In the genomic region with DNA sequence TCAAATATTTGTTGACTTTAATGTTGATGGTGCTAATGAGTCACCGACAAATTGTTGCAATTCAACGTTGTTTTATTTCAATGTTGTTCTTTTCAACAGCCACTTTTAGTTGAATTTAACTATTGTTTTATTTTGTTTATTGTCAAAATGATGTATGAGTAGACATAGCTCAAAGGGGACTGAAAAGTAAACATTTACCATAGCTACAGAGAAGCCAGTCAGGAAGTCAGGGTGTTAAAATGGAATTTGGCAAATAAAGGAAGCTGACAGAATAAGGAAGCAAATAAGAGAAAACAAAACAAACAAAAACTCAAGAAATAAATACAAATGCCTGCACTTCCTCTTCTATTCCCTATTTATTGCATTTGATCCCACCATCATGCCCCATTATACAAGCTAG, we compare ENCODE assay signal across 24 cellular contexts.
DNase-seq lines count a peak whose midpoint lies in the region; ATAC-seq, FAIRE-seq and TF ChIP-seq lines count a peak whose summit lies in the region.
"Had no signal": no experiment of that assay in that cellular context is flagged by ENCODE, and none has a peak within 500 bp of the region (broad histone marks: within the 10 kb centered on the region; RNA-seq: fewer than 3 reads in every experiment).

No MANE protein-coding gene starts in this region.

- no peaks in the 10 kb centered on the region for H3K4me1 ChIP-seq in mucosa of descending colon (ENCODE audit: low read depth)
- H3K4me1 ChIP-seq: BLaER1, HAP-1, Peyer's patch had no signal

- H3K27me3 Mint-ChIP-seq in activated CD4-positive, alpha-beta T cell treated with anti-CD3 and anti-CD28 coated beads, Interleukin-2, amount 10 ng/mL, durations not matched to agents 7 days and 5 days: no peaks in the 10 kb centered on the region
- H3K27me3 Mint-ChIP-seq in activated CD8-positive, alpha-beta memory T cell treated with anti-CD3 and anti-CD28 coated beads, Interleukin-2, amount 10 ng/mL, durations not matched to agents 7 days and 5 days: no peaks in the 10 kb centered on the region
- H3K27me3 Mint-ChIP-seq: CD4-positive, CD25-positive, alpha-beta regulatory T cell had no signal

- POLR2A ChIA-PET in activated CD4-positive, alpha-beta T cell treated with anti-CD3 and anti-CD28 coated beads, Interleukin-2, amount 10 ng/mL, durations not matched to agents 7 days and 5 days (lab: Charles Lee): no interaction called here
- POLR2A ChIA-PET in HEK293T (lab: Yijun Ruan, JAX): no interaction called here

- FAIRE-seq in colon (lab: Jason Lieb, UNC): peak; percentile 75
- FAIRE-seq: A204.1, G401.6, GM12878 had no signal

- CTCF ChIA-PET in activated CD4-positive, alpha-beta T cell treated with anti-CD3 and anti-CD28 coated beads, Interleukin-2, amount 10 ng/mL, durations not matched to agents 7 days and 5 days (lab: Charles Lee): no interaction called here
- CTCF ChIA-PET in HEK293T (lab: Yijun Ruan, JAX): no interaction called here
- CTCF ChIA-PET in activated CD8-positive, alpha-beta memory T cell treated with anti-CD3 and anti-CD28 coated beads, Interleukin-2, amount 10 ng/mL, durations not matched to agents 7 days and 5 days (lab: Charles Lee): no interaction called here

- ATAC-seq in mucosa of descending colon (peak; percentile 44), GM19035 (IDR thresholded peaks at IDR 0.05; ENCODE audit: unreplicated experiment) (no peak)
- ATAC-seq in activated CD8-positive, alpha-beta memory T cell treated with anti-CD3 and anti-CD28 coated beads, Interleukin-2, amount 10 ng/mL, durations not matched to agents 7 days and 5 days: no peak
- ATAC-seq: GM12878 had no signal

- no peak for DNase-seq in activated CD4-positive, alpha-beta T cell treated with anti-CD3 and anti-CD28 coated beads, Interleukin-2, amount 10 ng/mL, durations not matched to agents 7 days and 5 days
- DNase-seq in activated CD4-positive, alpha-beta T cell treated with anti-CD3 and anti-CD28 coated beads for 1 hour: no peak
- DNase-seq in KBM-7 (peak; percentile 9), mucosa of descending colon (no peak), HEK293T (ENCODE audit: extremely low spot score) (no peak)
- no peak for DNase-seq in activated CD8-positive, alpha-beta memory T cell treated with anti-CD3 and anti-CD28 coated beads, Interleukin-2, amount 10 ng/mL, durations not matched to agents 7 days and 5 days
- DNase-seq: CD4-positive, CD25-positive, alpha-beta regulatory T cell; GOT3; IMR-90; MV-4-11; NCI-H1105; NCI-H1436 treated with DMSO at 0.1 percent for 48 hours; NCI-H187 treated with DMSO at 0.1 percent for 48 hours; NCI-H446 treated with DMSO at 0.1 percent for 48 hours; NCI-H526 treated with DMSO at 0.1 percent for 48 hours; Peyer's patch; SHP77 treated with DMSO at 0.1 percent for 48 hours had no signal

- H3K27ac Mint-ChIP-seq in activated CD4-positive, alpha-beta T cell treated with anti-CD3 and anti-CD28 coated beads, Interleukin-2, amount 10 ng/mL, durations not matched to agents 7 days and 5 days: peak overlapping the region; percentile 2
- no peak overlapping the region for H3K27ac Mint-ChIP-seq in activated CD8-positive, alpha-beta memory T cell treated with anti-CD3 and anti-CD28 coated beads, Interleukin-2, amount 10 ng/mL, durations not matched to agents 7 days and 5 days
- H3K27ac Mint-ChIP-seq: CD4-positive, CD25-positive, alpha-beta regulatory T cell had no signal

- H3K9me3 ChIP-seq in mucosa of descending colon: no peaks in the 10 kb centered on the region
- H3K9me3 ChIP-seq: BLaER1, HAP-1, Peyer's patch had no signal

- H3K36me3 ChIP-seq in mucosa of descending colon (ENCODE audit: low read depth): no peaks in the 10 kb centered on the region
- H3K36me3 ChIP-seq: BLaER1, HAP-1, Peyer's patch had no signal

- no peak overlapping the region for H3K4me3 Mint-ChIP-seq in activated CD4-positive, alpha-beta T cell treated with anti-CD3 and anti-CD28 coated beads, Interleukin-2, amount 10 ng/mL, durations not matched to agents 7 days and 5 days
- no peak overlapping the region for H3K4me3 Mint-ChIP-seq in activated CD8-positive, alpha-beta memory T cell treated with anti-CD3 and anti-CD28 coated beads, Interleukin-2, amount 10 ng/mL, durations not matched to agents 7 days and 5 days
- H3K4me3 Mint-ChIP-seq: CD4-positive, CD25-positive, alpha-beta regulatory T cell had no signal

- peaks cover 2% of the 10 kb centered on the region for H3K9me3 Mint-ChIP-seq in activated CD4-positive, alpha-beta T cell treated with anti-CD3 and anti-CD28 coated beads, Interleukin-2, amount 10 ng/mL, durations not matched to agents 7 days and 5 days
- peaks cover 11% of the 10 kb centered on the region for H3K9me3 Mint-ChIP-seq in activated CD8-positive, alpha-beta memory T cell treated with anti-CD3 and anti-CD28 coated beads, Interleukin-2, amount 10 ng/mL, durations not matched to agents 7 days and 5 days (ENCODE audit: low read depth)

- H3K36me3 Mint-ChIP-seq in activated CD4-positive, alpha-beta T cell treated with anti-CD3 and anti-CD28 coated beads, Interleukin-2, amount 10 ng/mL, durations not matched to agents 7 days and 5 days (ENCODE audit: low read depth): no peaks in the 10 kb centered on the region
- no peaks in the 10 kb centered on the region for H3K36me3 Mint-ChIP-seq in activated CD8-positive, alpha-beta memory T cell treated with anti-CD3 and anti-CD28 coated beads, Interleukin-2, amount 10 ng/mL, durations not matched to agents 7 days and 5 days
- H3K36me3 Mint-ChIP-seq: CD4-positive, CD25-positive, alpha-beta regulatory T cell had no signal

- in situ Hi-C loops in KBM-7 (cut with MboI; ENCODE audit: low pct_unique_long_range_greater_than_20kb, low sequenced_read_pairs): no loop called here

- no peak for TF ChIP-seq CTCF in mucosa of descending colon (IDR thresholded peaks at IDR 0.05)

- H3K4me3 ChIP-seq in mucosa of descending colon: no peak overlapping the region
- H3K4me3 ChIP-seq: BLaER1, GM12878, HAP-1, Peyer's patch had no signal

- H3K4me1 Mint-ChIP-seq in activated CD4-positive, alpha-beta T cell treated with anti-CD3 and anti-CD28 coated beads, Interleukin-2, amount 10 ng/mL, durations not matched to agents 7 days and 5 days: no peaks in the 10 kb centered on the region
- no peaks in the 10 kb centered on the region for H3K4me1 Mint-ChIP-seq in activated CD8-positive, alpha-beta memory T cell treated with anti-CD3 and anti-CD28 coated beads, Interleukin-2, amount 10 ng/mL, durations not matched to agents 7 days and 5 days
- H3K4me1 Mint-ChIP-seq: CD4-positive, CD25-positive, alpha-beta regulatory T cell had no signal

- intact Hi-C loops in mucosa of descending colon (cut with DNase I, micrococcal nuclease): no loop called here

TF ChIP-seq in HEK293T, 16 proteins besides CTCF, POLR2A, EP300 and RAD21:
- TF ChIP-seq FOXA1 (IDR thresholded peaks at IDR 0.05) (no peak), FOXK2 (IDR thresholded peaks at IDR 0.05) (no peak), SP1 (IDR thresholded peaks at IDR 0.05) (no peak), ELF4 (IDR thresholded peaks at IDR 0.05) (no peak), ARNT (IDR thresholded peaks at IDR 0.05) (no peak), TARDBP (IDR thresholded peaks at IDR 0.05) (no peak), ZNF384 (IDR thresholded peaks at IDR 0.05) (no peak)
